In genomic region chr1:19815801-19816736, GRCh38 we compare ENCODE assay signal across 2 cellular contexts.
A peak's percentile ranks its signal among the peaks of the same experiment; 100 is the strongest.
TF ChIP-seq lines count a peak whose summit lies in the region.

No MANE protein-coding gene starts in this region.

TF ChIP-seq in HEK293, 187 proteins besides CTCF, POLR2A, EP300 and RAD21:
- no peak for TF ChIP-seq ZNF155 (tag by site-specific recombination; IDR thresholded peaks at IDR 0.05)
- no peak for TF ChIP-seq OSR2 (tag by site-specific recombination; IDR thresholded peaks at IDR 0.05)
- TF ChIP-seq ZNF677 (tag by site-specific recombination; IDR thresholded peaks at IDR 0.05): no peak
- TF ChIP-seq FEZF1 (tag by site-specific recombination; IDR thresholded peaks at IDR 0.05): no peak
- no peak for TF ChIP-seq ZNF510 (tag by site-specific recombination; IDR thresholded peaks at IDR 0.05; ENCODE audit: insufficient replicate concordance)
- no peak for TF ChIP-seq ZNF76 (tag by site-specific recombination; IDR thresholded peaks at IDR 0.05; ENCODE audit: borderline replicate concordance, low read depth)
- no peak for TF ChIP-seq INSM2 (tag by site-specific recombination; IDR thresholded peaks at IDR 0.05)
- no peak for TF ChIP-seq ZNF114 (tag by site-specific recombination; IDR thresholded peaks at IDR 0.05)
- TF ChIP-seq KLF1 (tag by site-specific recombination; IDR thresholded peaks at IDR 0.05): 0 out of 2 replicates have a peak, but pooled peaks have one; percentile 12
- TF ChIP-seq SCRT1 (tag by site-specific recombination; IDR thresholded peaks at IDR 0.05; ENCODE audit: borderline replicate concordance): 0 out of 2 replicates have a peak, but pooled peaks have one; percentile 42
- TF ChIP-seq ZNF280C (tag by site-specific recombination; IDR thresholded peaks at IDR 0.05): no peak
- TF ChIP-seq TSHZ1 (tag by site-specific recombination; IDR thresholded peaks at IDR 0.05; ENCODE audit: borderline replicate concordance): no peak
- no peak for TF ChIP-seq ZNF585B (tag by site-specific recombination; IDR thresholded peaks at IDR 0.05)

TF ChIP-seq in GM12878, 131 proteins besides CTCF, POLR2A, EP300 and RAD21:
- TF ChIP-seq HDAC6 (IDR thresholded peaks at IDR 0.05; ENCODE audit: unreplicated experiment): no peak
- TF ChIP-seq BRCA1 (IDR thresholded peaks at IDR 0.05; ENCODE audit: low read depth, low read length): no peak
- no peak for TF ChIP-seq ZNF274 (IDR thresholded peaks at IDR 0.05; ENCODE audit: insufficient read depth, insufficient read length)
- no peak for TF ChIP-seq ASH2L (IDR thresholded peaks at IDR 0.05; ENCODE audit: borderline replicate concordance, low read depth)
- TF ChIP-seq TCF12 (IDR thresholded peaks at IDR 0.05; ENCODE audit: low read depth, low read length): peak; percentile 64; the same call in 1 of the 2 replicates
- no peak for TF ChIP-seq HSF1 (IDR thresholded peaks at IDR 0.05; ENCODE audit: low read depth, low read length)
- no peak for TF ChIP-seq NFYA (IDR thresholded peaks at IDR 0.05; ENCODE audit: borderline replicate concordance, low read depth, low read length)
- TF ChIP-seq ATF7 (IDR thresholded peaks at IDR 0.05; ENCODE audit: low read depth): no peak
- TF ChIP-seq MYB (IDR thresholded peaks at IDR 0.05; ENCODE audit: borderline replicate concordance, low read depth, low read length): no peak
- no peak for TF ChIP-seq NR2C2 (IDR thresholded peaks at IDR 0.05; ENCODE audit: borderline replicate concordance, control insufficient read depth, insufficient read length, low read depth)
- TF ChIP-seq BACH1 (IDR thresholded peaks at IDR 0.05; ENCODE audit: borderline replicate concordance): no peak
- TF ChIP-seq ETV6 (conservative IDR thresholded peaks at IDR 0.05 in 1 of 2, IDR thresholded peaks at IDR 0.05 in 1 of 2; ENCODE audit: borderline replicate concordance in 1 of 2, low read depth in 1 of 2): no peak
- TF ChIP-seq TCF3 (IDR thresholded peaks at IDR 0.05; ENCODE audit: borderline replicate concordance, insufficient read depth, low read depth, low read length): peak; percentile 93
